19 cellular contexts compared by ENCODE assay signal in the genomic region with DNA sequence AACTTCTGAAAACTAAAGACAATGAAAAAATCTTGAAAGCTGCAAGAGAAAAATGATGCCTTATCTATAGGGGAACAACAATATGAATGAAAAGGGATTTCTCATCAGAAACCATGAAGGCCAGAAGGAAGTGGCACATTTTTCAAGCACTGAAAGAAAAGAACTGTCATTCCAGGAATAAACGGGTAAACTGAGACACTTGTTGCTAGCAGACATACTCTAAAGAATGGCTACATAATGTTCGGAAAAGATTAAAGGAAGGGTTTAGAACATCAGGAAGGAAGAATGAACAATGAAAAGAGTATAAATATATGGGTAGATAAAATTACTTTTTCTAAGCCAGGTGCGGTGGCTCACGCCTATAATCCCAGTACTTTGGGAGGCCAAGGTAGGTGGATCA. TPM values are rescaled to one million over a fixed set of nuclear protein-coding genes. Genes with fewer than 3 reads are reported as not detected.
A peak's percentile ranks its signal among the peaks of the same experiment; 100 is the strongest.
DNase-seq lines count a peak whose midpoint lies in the region; ATAC-seq, FAIRE-seq and TF ChIP-seq lines count a peak whose summit lies in the region.
"Had no signal": no experiment of that assay in that cellular context is flagged by ENCODE, and none has a peak within 500 bp of the region (broad histone marks: within the 10 kb centered on the region; RNA-seq: fewer than 3 reads in every experiment).

No MANE protein-coding gene starts in this region.

- H3K9me3 ChIP-seq in T-helper 17 cell (ENCODE audit: control insufficient read depth, low read length, poor library complexity, severe bottlenecking) (no peaks in the 10 kb centered on the region), endothelial cell of umbilical vein (replicated peaks; ENCODE audit: control insufficient read depth, insufficient read depth, low read length) (no peaks in the 10 kb centered on the region), Karpas-422 (ENCODE audit: low read length) (no peaks in the 10 kb centered on the region)

- no peaks in the 10 kb centered on the region for H3K27me3 Mint-ChIP-seq in activated T-cell treated with anti-CD3 and anti-CD28 coated beads, Interleukin-2, amount 50 U/mL, for 72 hours (ENCODE audit: low read depth)
- no peaks in the 10 kb centered on the region for H3K27me3 Mint-ChIP-seq in T-helper 17 cell
- H3K27me3 Mint-ChIP-seq: CD4-positive, alpha-beta memory T cell had no signal

- no peak overlapping the region for H2AFZ ChIP-seq in endothelial cell of umbilical vein (ENCODE audit: low read depth, low read length)
- H2AFZ ChIP-seq in Karpas-422 (ENCODE audit: low read length), result no peak overlapping the region
- H2AFZ ChIP-seq: GM23248 had no signal

- no peak overlapping the region for H3K4me3 Mint-ChIP-seq in activated T-cell treated with anti-CD3 and anti-CD28 coated beads, Interleukin-2, amount 50 U/mL, for 72 hours
- H3K4me3 Mint-ChIP-seq in T-helper 17 cell, result no peak overlapping the region
- H3K4me3 Mint-ChIP-seq: CD4-positive, alpha-beta memory T cell had no signal

- FAIRE-seq in endothelial cell of umbilical vein (lab: Jason Lieb, UNC), result peak; percentile 46
- FAIRE-seq: G401.6, GM12892, GM19239, H1 had no signal

- H3K9me1 ChIP-seq in endothelial cell of umbilical vein (replicated peaks; ENCODE audit: control insufficient read depth, extremely low read depth, insufficient read depth, low read length), result no peaks in the 10 kb centered on the region

- H3K27me3 ChIP-seq in endothelial cell of umbilical vein (ENCODE audit: control insufficient read depth in 2 of 2, insufficient read depth in 2 of 2, low read length in 2 of 2) (no peaks in the 10 kb centered on the region), Karpas-422 (ENCODE audit: low read length) (no peaks in the 10 kb centered on the region)

- H4K20me1 ChIP-seq in endothelial cell of umbilical vein (replicated peaks; ENCODE audit: control insufficient read depth, extremely low read depth, insufficient read depth, low read length) (no peaks in the 10 kb centered on the region), Karpas-422 (ENCODE audit: insufficient read depth, low read depth, low read length) (no peaks in the 10 kb centered on the region)

- no peak for ATAC-seq in activated T-cell treated with anti-CD3 and anti-CD28 coated beads, Interleukin-2, amount 50 U/mL, for 72 hours (replicated peaks in 1 of 2)
- no peak for ATAC-seq in T-helper 17 cell

- H3K4me1 ChIP-seq in endothelial cell of umbilical vein (ENCODE audit: control insufficient read depth, extremely low read depth, insufficient read depth, low read length) (no peaks in the 10 kb centered on the region), Karpas-422 (ENCODE audit: low read length) (peaks cover 31% of the 10 kb centered on the region)

- TF ChIP-seq POLR2A in endothelial cell of umbilical vein (IDR thresholded peaks at IDR 0.05; ENCODE audit: low read depth, low read length), result no peak

- H3K4me3 ChIP-seq in endothelial cell of umbilical vein (replicated peaks in 1 of 3; ENCODE audit: insufficient read depth in 1 of 3, low read depth in 1 of 3, low read length in 3 of 3) (no peak overlapping the region), Karpas-422 (ENCODE audit: low read length) (no peak overlapping the region)
- H3K4me3 ChIP-seq: GM23248 had no signal

- no peaks in the 10 kb centered on the region for H3K9me2 ChIP-seq in Karpas-422 (replicated peaks; ENCODE audit: insufficient read depth, low read length)

- H3K27ac Mint-ChIP-seq in activated T-cell treated with anti-CD3 and anti-CD28 coated beads, Interleukin-2, amount 50 U/mL, for 72 hours, result peak overlapping the region; percentile 97
- peak overlapping the region; percentile 45 for H3K27ac Mint-ChIP-seq in T-helper 17 cell

- no peak overlapping the region for H3K9ac ChIP-seq in endothelial cell of umbilical vein (replicated peaks; ENCODE audit: extremely low read depth, insufficient read depth, low read length)
- no peak overlapping the region for H3K9ac ChIP-seq in Karpas-422 (ENCODE audit: low read length)
- H3K9ac ChIP-seq: GM23248 had no signal

- TF ChIP-seq CTCF in endothelial cell of umbilical vein (IDR thresholded peaks at IDR 0.05; ENCODE audit: extremely low read depth in 1 of 2, insufficient read depth in 1 of 2, low read depth in 1 of 2, low read length in 2 of 2), result no peak

- no peaks in the 10 kb centered on the region for H3K9me3 Mint-ChIP-seq in activated T-cell treated with anti-CD3 and anti-CD28 coated beads, Interleukin-2, amount 50 U/mL, for 72 hours
- H3K9me3 Mint-ChIP-seq: CD4-positive, alpha-beta memory T cell had no signal

- H3K36me3 Mint-ChIP-seq in activated T-cell treated with anti-CD3 and anti-CD28 coated beads, Interleukin-2, amount 50 U/mL, for 72 hours (ENCODE audit: insufficient read depth in 2 of 2), result peaks cover 9 to 36% of the 10 kb centered on the region in 2 donors
- peaks cover 16% of the 10 kb centered on the region for H3K36me3 Mint-ChIP-seq in T-helper 17 cell (ENCODE audit: low read depth)

- no peak overlapping the region for H3K27ac ChIP-seq in endothelial cell of umbilical vein (ENCODE audit: insufficient read depth, low read depth, low read length)
- no peak overlapping the region for H3K27ac ChIP-seq in Karpas-422 (ENCODE audit: low read length)
- H3K27ac ChIP-seq: GM23248 had no signal

- POLR2A ChIA-PET in endothelial cell of umbilical vein (lab: Charles Lee), result no interaction called here

- dilution Hi-C loops in endothelial cell of umbilical vein (cut with MboI; ENCODE audit: extremely low pct_ligation_motif_present, low sequenced_read_pairs), result no loop called here

- no peaks in the 10 kb centered on the region for H3K79me2 ChIP-seq in endothelial cell of umbilical vein (ENCODE audit: control insufficient read depth, insufficient read depth, low read length)
- H3K79me2 ChIP-seq in Karpas-422 (ENCODE audit: low read length), result peaks cover 60% of the 10 kb centered on the region

- H3K36me3 ChIP-seq in endothelial cell of umbilical vein (ENCODE audit: control insufficient read depth in 2 of 2, extremely low read depth in 1 of 2, insufficient read depth in 2 of 2, low read length in 2 of 2), result peaks cover 12 to 16% of the 10 kb centered on the region in 2 experiments
- peaks cover 46% of the 10 kb centered on the region for H3K36me3 ChIP-seq in Karpas-422 (ENCODE audit: insufficient read depth, low read length)

- intact Hi-C loops in endothelial cell of umbilical vein (cut with micrococcal nuclease), result no loop called here

- H3K4me1 Mint-ChIP-seq in activated T-cell treated with anti-CD3 and anti-CD28 coated beads, Interleukin-2, amount 50 U/mL, for 72 hours (ENCODE audit: low read depth), result no peaks in the 10 kb centered on the region
- peaks cover 21% of the 10 kb centered on the region for H3K4me1 Mint-ChIP-seq in T-helper 17 cell

- CTCF ChIA-PET in endothelial cell of umbilical vein (lab: Charles Lee), result no interaction called here

- H3K4me2 ChIP-seq in endothelial cell of umbilical vein (ENCODE audit: insufficient read depth, low read length) (no peak overlapping the region), Karpas-422 (ENCODE audit: low read depth, low read length, poor library complexity, severe bottlenecking) (no peak overlapping the region)

- DNase-seq in activated T-cell treated with anti-CD3 and anti-CD28 coated beads, Interleukin-2, amount 50 U/mL, for 72 hours, result no peak
- DNase-seq in activated T-cell treated with anti-CD3 and anti-CD28 coated beads, Interleukin-2, amount 50 U/mL, for 48 hours, result no peak
- no peak for DNase-seq in T-helper 17 cell
- no peak for DNase-seq in endothelial cell of umbilical vein (ENCODE audit: low read depth, low spot score)
- no peak for DNase-seq in NCI-H2107 (lab: John Stamatoyannopoulos, UW)
- DNase-seq in Karpas-422, result no peak
- DNase-seq: C1 segment of cervical spinal cord; Calu3; CD4-positive, alpha-beta memory T cell; COR-L47; DMS153; DND-41; GM23248; H7; HCEC 1CT had no signal

- no TSS peak for BruUV-seq in endothelial cell of umbilical vein (replicated peaks; lab: Mats Ljungman, UMichigan)

TF ChIP-seq in endothelial cell of umbilical vein, 7 proteins besides CTCF, POLR2A, EP300 and RAD21 (continues in another document):
- no peak for TF ChIP-seq EZH2 (IDR thresholded peaks at IDR 0.05; ENCODE audit: borderline replicate concordance, low read depth, low read length, severe bottlenecking)
- TF ChIP-seq POLR2AphosphoS5 (IDR thresholded peaks at IDR 0.05; ENCODE audit: insufficient read depth, low read depth, low read length), result no peak
- no peak for TF ChIP-seq GATA2 (IDR thresholded peaks at IDR 0.05; ENCODE audit: insufficient read depth, insufficient read length, low read depth, low read length)
- TF ChIP-seq JUN (IDR thresholded peaks at IDR 0.05; ENCODE audit: borderline replicate concordance, insufficient read depth, insufficient read length, low read depth), result no peak
- no peak for TF ChIP-seq FOS (IDR thresholded peaks at IDR 0.05; ENCODE audit: borderline replicate concordance, insufficient read depth, low read length)

RNA-seq across cellular contexts. Expression of a gene that starts 14.5 kb away (rescaled TPM):
- 10 to 100 TPM; 19.9 to 28.4 TPM for total RNA-seq in activated T-cell treated with anti-CD3 and anti-CD28 coated beads, Interleukin-2, amount 50 U/mL, for 72 hours
- total RNA-seq in T-helper 17 cell (10 to 100 TPM; 13.3 to 15.3 TPM), endothelial cell of umbilical vein (14.2 and 15.6 TPM in 2 replicates)
- polyA plus RNA-seq in endothelial cell of umbilical vein, result 4.5 and 5.8 TPM in 2 replicates
- 6.3 and 7.0 TPM in 2 replicates for polyA plus RNA-seq in endothelial cell of umbilical vein (2011; cell fraction: cytosol; rRNA removed)
- polyA plus RNA-seq in endothelial cell of umbilical vein (2011; cell fraction: nucleus; rRNA removed), result 4.5 and 6.1 TPM in 2 replicates
- 8.4 and 12.0 TPM in 2 replicates for polyA plus RNA-seq in endothelial cell of umbilical vein (2012)
- polyA minus RNA-seq in endothelial cell of umbilical vein, result 15.2 and 22.1 TPM in 2 replicates
- polyA minus RNA-seq in endothelial cell of umbilical vein (2011; cell fraction: cytosol; rRNA and poly(A)+ RNA removed), result 21.1 TPM
- 5.9 and 7.1 TPM in 2 replicates for polyA minus RNA-seq in endothelial cell of umbilical vein (2011; cell fraction: nucleus; rRNA and poly(A)+ RNA removed)
- 15.2 and 15.8 TPM in 2 replicates for total RNA-seq in Karpas-422 (2014; rRNA removed; shearing (Covaris generic); ENCODE audit: low replicate concordance)

RNA-seq across cellular contexts. Expression of a gene that starts 23.1 kb away (rescaled TPM):
- total RNA-seq in activated T-cell treated with anti-CD3 and anti-CD28 coated beads, Interleukin-2, amount 50 U/mL, for 72 hours, result 1 to 10 TPM; 5.2 to 6.1 TPM
- total RNA-seq in T-helper 17 cell (1 to 10 TPM; 1.7 to 2.2 TPM), endothelial cell of umbilical vein (2.9 TPM in 2 replicates)
- polyA plus RNA-seq in endothelial cell of umbilical vein, result 1.2 and 1.5 TPM in 2 replicates
- polyA plus RNA-seq in endothelial cell of umbilical vein (2011; cell fraction: cytosol; rRNA removed), result 1.5 and 1.7 TPM in 2 replicates
- 1.9 and 2.3 TPM in 2 replicates for polyA plus RNA-seq in endothelial cell of umbilical vein (2011; cell fraction: nucleus; rRNA removed)
- polyA plus RNA-seq in endothelial cell of umbilical vein (2012), result 1.9 and 2.1 TPM in 2 replicates
- 3.8 and 4.5 TPM in 2 replicates for polyA minus RNA-seq in endothelial cell of umbilical vein
- 0.72 TPM for polyA minus RNA-seq in endothelial cell of umbilical vein (2011; cell fraction: cytosol; rRNA and poly(A)+ RNA removed)
- polyA minus RNA-seq in endothelial cell of umbilical vein (2011; cell fraction: nucleus; rRNA and poly(A)+ RNA removed), result 1.4 and 2.2 TPM in 2 replicates
- 1.7 and 2.2 TPM in 2 replicates for total RNA-seq in Karpas-422 (2014; rRNA removed; shearing (Covaris generic); ENCODE audit: low replicate concordance)
